Comparison of ENCODE assay signal across 10 cellular contexts in the genomic region with DNA sequence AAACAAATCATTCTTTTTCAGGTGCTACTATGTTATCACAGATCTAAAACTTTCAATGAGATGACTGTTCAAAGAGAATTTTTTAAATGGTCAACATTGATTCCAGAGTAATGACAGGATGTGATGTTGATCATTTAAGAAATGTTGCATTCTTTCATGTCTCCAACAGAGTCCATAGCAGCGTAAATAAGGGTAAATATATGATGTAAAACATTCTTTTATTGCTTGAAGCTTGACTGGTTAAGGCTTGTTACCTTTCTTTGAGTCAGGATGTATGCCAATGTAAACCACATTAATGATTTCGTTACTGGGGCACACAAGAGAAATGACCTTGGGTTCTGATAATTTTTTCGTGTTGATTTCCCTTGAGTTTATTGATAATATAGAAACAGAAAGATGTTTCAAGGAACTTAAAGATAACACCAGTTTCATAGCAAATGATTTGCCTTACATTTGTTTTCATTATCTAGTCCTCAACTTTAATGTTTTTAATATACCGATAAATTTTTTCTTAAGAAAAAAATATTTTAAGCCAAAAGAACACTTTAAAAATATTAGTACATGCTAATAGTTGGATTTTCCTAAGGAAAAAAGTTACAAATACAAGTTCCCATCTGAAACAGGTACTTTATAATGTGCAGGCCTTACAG. TPM values are rescaled to one million over a fixed set of nuclear protein-coding genes. Genes with fewer than 3 reads are reported as not detected.
DNase-seq lines count a peak whose midpoint lies in the region; ATAC-seq and TF ChIP-seq lines count a peak whose summit lies in the region.
"Had no signal": no experiment of that assay in that cellular context is flagged by ENCODE, and none has a peak within 500 bp of the region (broad histone marks: within the 10 kb centered on the region; RNA-seq: fewer than 3 reads in every experiment).

No MANE protein-coding gene starts in this region.

- DNase-seq in activated CD4-positive, alpha-beta T cell treated with anti-CD3 and anti-CD28 coated beads, Interleukin-2, amount 10 ng/mL, durations not matched to agents 24 days and 14 days, result peak; percentile 58
- no peak for DNase-seq in activated CD4-positive, alpha-beta T cell treated with anti-CD3 and anti-CD28 coated beads for 48 hours
- no peak for DNase-seq in RWPE2 (ENCODE audit: low spot score)
- no peak for DNase-seq in effector memory CD4-positive, alpha-beta T cell
- DNase-seq in stimulated activated naive CD8-positive, alpha-beta T cell treated with anti-CD3 and anti-CD28 coated beads, Interleukin-15, amount 100 ng/mL, for 72 hours, result no peak
- no peak for DNase-seq in stimulated activated CD4-positive, alpha-beta T cell treated with anti-CD3 and anti-CD28 coated beads, Interleukin-4, amount 100 ng/mL, for 24 hours
- no peak for DNase-seq in lower lobe of right lung
- DNase-seq in nephron progenitor cell, result no peak
- DNase-seq: 8988T, NCI-H2171 had no signal

- peaks cover 11% of the 10 kb centered on the region for H3K27me3 Mint-ChIP-seq in activated CD4-positive, alpha-beta T cell treated with anti-CD3 and anti-CD28 coated beads, Interleukin-2, amount 10 ng/mL, durations not matched to agents 24 days and 14 days
- H3K27me3 Mint-ChIP-seq in stimulated activated naive CD8-positive, alpha-beta T cell treated with anti-CD3 and anti-CD28 coated beads, Interleukin-15, amount 100 ng/mL, for 72 hours, result peaks cover 10% of the 10 kb centered on the region
- H3K27me3 Mint-ChIP-seq in nephron progenitor cell (ENCODE audit: low read depth, poor library complexity), result peaks cover 27% of the 10 kb centered on the region

- peak overlapping the region; percentile 93 for H3K4me3 Mint-ChIP-seq in activated CD4-positive, alpha-beta T cell treated with anti-CD3 and anti-CD28 coated beads, Interleukin-2, amount 10 ng/mL, durations not matched to agents 24 days and 14 days
- H3K4me3 Mint-ChIP-seq in stimulated activated naive CD8-positive, alpha-beta T cell treated with anti-CD3 and anti-CD28 coated beads, Interleukin-15, amount 100 ng/mL, for 72 hours, result peak overlapping the region; percentile 89 to 98
- no peak overlapping the region for H3K4me3 Mint-ChIP-seq in nephron progenitor cell

- peaks cover 50% of the 10 kb centered on the region for H3K4me1 ChIP-seq in RWPE2 (ENCODE audit: insufficient read depth, poor library complexity, severe bottlenecking)
- peaks cover 40% of the 10 kb centered on the region for H3K4me1 ChIP-seq in effector memory CD4-positive, alpha-beta T cell (ENCODE audit: control insufficient read depth, insufficient read depth, low read length, poor library complexity, severe bottlenecking)
- peaks cover 20% of the 10 kb centered on the region for H3K4me1 ChIP-seq in lower lobe of right lung

- peak overlapping the region; percentile 84 for H3K27ac ChIP-seq in RWPE2 (ENCODE audit: poor library complexity, severe bottlenecking)
- H3K27ac ChIP-seq in effector memory CD4-positive, alpha-beta T cell (ENCODE audit: insufficient read depth, low read length, poor library complexity, severe bottlenecking), result peak overlapping the region; percentile 94
- no peak overlapping the region for H3K27ac ChIP-seq in lower lobe of right lung

- peak overlapping the region; percentile 98 for H3K27ac Mint-ChIP-seq in activated CD4-positive, alpha-beta T cell treated with anti-CD3 and anti-CD28 coated beads, Interleukin-2, amount 10 ng/mL, durations not matched to agents 24 days and 14 days
- peak overlapping the region; percentile 99 for H3K27ac Mint-ChIP-seq in stimulated activated naive CD8-positive, alpha-beta T cell treated with anti-CD3 and anti-CD28 coated beads, Interleukin-15, amount 100 ng/mL, for 72 hours
- no peak overlapping the region for H3K27ac Mint-ChIP-seq in nephron progenitor cell

- peaks cover 19% of the 10 kb centered on the region for H3K36me3 Mint-ChIP-seq in activated CD4-positive, alpha-beta T cell treated with anti-CD3 and anti-CD28 coated beads, Interleukin-2, amount 10 ng/mL, durations not matched to agents 24 days and 14 days (ENCODE audit: low read depth)
- no peaks in the 10 kb centered on the region for H3K36me3 Mint-ChIP-seq in nephron progenitor cell (ENCODE audit: low read depth)

- H3K27me3 ChIP-seq in RWPE2 (ENCODE audit: insufficient read depth, poor library complexity, severe bottlenecking), result no peaks in the 10 kb centered on the region
- H3K27me3 ChIP-seq in effector memory CD4-positive, alpha-beta T cell (replicated peaks; ENCODE audit: control insufficient read depth, insufficient read depth, low read length, poor library complexity, severe bottlenecking), result no peaks in the 10 kb centered on the region
- no peaks in the 10 kb centered on the region for H3K27me3 ChIP-seq in lower lobe of right lung (ENCODE audit: low read depth)

- intact Hi-C loops in activated CD4-positive, alpha-beta T cell treated with anti-CD3 and anti-CD28 coated beads, Interleukin-2, amount 10 ng/mL, durations not matched to agents 24 days and 14 days (cut with micrococcal nuclease), result loop anchor here (1.0 kb wide), 1 partner anchor 27 kb away; no protein-coding TSS in a partner anchor
- intact Hi-C loops in lower lobe of right lung (cut with DNase I), result no loop called here

- H3K4me3 ChIP-seq in RWPE2 (ENCODE audit: severe bottlenecking) (peak overlapping the region; percentile 98), lower lobe of right lung (no peak overlapping the region)
- peak overlapping the region; percentile 91 for H3K4me3 ChIP-seq in effector memory CD4-positive, alpha-beta T cell (ENCODE audit: insufficient read depth, low read depth, low read length, poor library complexity, severe bottlenecking)

- TF ChIP-seq CTCF in RWPE2 (IDR thresholded peaks at IDR 0.05; ENCODE audit: poor library complexity, severe bottlenecking) (no peak), lower lobe of right lung (IDR thresholded peaks at IDR 0.05) (no peak), nephron progenitor cell (IDR thresholded peaks at IDR 0.05) (no peak)

- peaks cover 53% of the 10 kb centered on the region for H3K4me1 Mint-ChIP-seq in activated CD4-positive, alpha-beta T cell treated with anti-CD3 and anti-CD28 coated beads, Interleukin-2, amount 10 ng/mL, durations not matched to agents 24 days and 14 days
- H3K4me1 Mint-ChIP-seq in stimulated activated naive CD8-positive, alpha-beta T cell treated with anti-CD3 and anti-CD28 coated beads, Interleukin-15, amount 100 ng/mL, for 72 hours, result peaks cover 51% of the 10 kb centered on the region
- H3K4me1 Mint-ChIP-seq in nephron progenitor cell, result peaks cover 20% of the 10 kb centered on the region

- H3K36me3 ChIP-seq in RWPE2 (ENCODE audit: low read depth) (peaks cover 65% of the 10 kb centered on the region), lower lobe of right lung (no peaks in the 10 kb centered on the region)
- H3K36me3 ChIP-seq in effector memory CD4-positive, alpha-beta T cell (ENCODE audit: control insufficient read depth, insufficient read depth, low read length), result no peaks in the 10 kb centered on the region

- H3K9me3 ChIP-seq in RWPE2 (ENCODE audit: severe bottlenecking) (no peaks in the 10 kb centered on the region), lower lobe of right lung (no peaks in the 10 kb centered on the region)
- H3K9me3 ChIP-seq in effector memory CD4-positive, alpha-beta T cell (ENCODE audit: control insufficient read depth, low read length), result no peaks in the 10 kb centered on the region

- ATAC-seq in RWPE2 (ENCODE audit: low read depth) (peak; percentile 66), lower lobe of right lung (no peak)
- ATAC-seq in stimulated activated naive CD8-positive, alpha-beta T cell treated with anti-CD3 and anti-CD28 coated beads, Interleukin-15, amount 100 ng/mL, for 72 hours, result peak; percentile 32

- H3K9me3 Mint-ChIP-seq in activated CD4-positive, alpha-beta T cell treated with anti-CD3 and anti-CD28 coated beads, Interleukin-2, amount 10 ng/mL, durations not matched to agents 24 days and 14 days, result no peaks in the 10 kb centered on the region
- H3K9me3 Mint-ChIP-seq in stimulated activated naive CD8-positive, alpha-beta T cell treated with anti-CD3 and anti-CD28 coated beads, Interleukin-15, amount 100 ng/mL, for 72 hours, result no peaks in the 10 kb centered on the region
- no peaks in the 10 kb centered on the region for H3K9me3 Mint-ChIP-seq in nephron progenitor cell

RNA-seq across cellular contexts. Expression of gene STK17A, which starts 3.5 kb away (rescaled TPM):
- total RNA-seq in activated CD4-positive, alpha-beta T cell treated with anti-CD3 and anti-CD28 coated beads, Interleukin-2, amount 10 ng/mL, durations not matched to agents 24 days and 14 days, result 30.8 and 33.9 TPM in 2 replicates
- 27.1 TPM for total RNA-seq in lower lobe of right lung

Comparison
In these comparisons a context has a peak if more than half of its experiments do, and no peak if none do; other contexts are left out.
1. ATAC-seq: peak in RWPE2 (single experiment) and stimulated activated naive CD8-positive, alpha-beta T cell treated with anti-CD3 and anti-CD28 coated beads, Interleukin-15, amount 100 ng/mL, for 72 hours (single experiment); none in lower lobe of right lung (0 of 2).